In genomic region chr22:26711205-26711958, GRCh38 we compare ENCODE assay signal across 15 cellular contexts. TPM values are rescaled to one million over a fixed set of nuclear protein-coding genes. Genes with fewer than 3 reads are reported as not detected.
DNase-seq lines count a peak whose midpoint lies in the region; ATAC-seq and TF ChIP-seq lines count a peak whose summit lies in the region.
"Had no signal": no experiment of that assay in that cellular context is flagged by ENCODE, and none has a peak within 500 bp of the region (broad histone marks: within the 10 kb centered on the region; RNA-seq: fewer than 3 reads in every experiment).

No MANE protein-coding gene starts in this region.

- DNase-seq in GM06990 (ENCODE audit: extremely low read depth, insufficient read length) (peak; percentile 63), SK-N-DZ (ENCODE audit: low spot score) (peak; percentile 30), left lung (no peak), nucleus accumbens (lab: John Stamatoyannopoulos, UW) (no peak), T1000 (lab: John Stamatoyannopoulos, UW) (no peak), MCF 10A (ENCODE audit: unreplicated experiment) (no peak)
- DNase-seq: activated CD4-positive, CD25-positive, alpha-beta regulatory T cell treated with anti-CD3 and anti-CD28 coated beads, Interleukin-2, amount 50 U/mL, for 72 hours; activated naive CD4-positive, alpha-beta T cell; effector CD4-positive, alpha-beta T cell; lower lobe of right lung; NCI-H446 treated with DMSO at 0.1 percent for 48 hours; stimulated activated CD4-positive, alpha-beta T cell treated with anti-CD3 and anti-CD28 coated beads, Interleukin-2, amount 100 ng/mL, for 24 hours had no signal

- H3K9me3 Mint-ChIP-seq in MCF 10A (ENCODE audit: unreplicated experiment): no peaks in the 10 kb centered on the region

- H3K36me3 ChIP-seq in GM06990 (ENCODE audit: control insufficient read depth, insufficient read depth, low read length): no peaks in the 10 kb centered on the region; the same call in 1 of the 2 replicates
- H3K36me3 ChIP-seq in left lung: peaks cover 0 to 10% of the 10 kb centered on the region in 2 donors
- H3K36me3 ChIP-seq: lower lobe of right lung had no signal

- peaks cover 0 to 11% of the 10 kb centered on the region in 2 donors for H3K9me3 ChIP-seq in left lung

- H3K4me1 Mint-ChIP-seq in MCF 10A (ENCODE audit: insufficient read depth, unreplicated experiment): no peaks in the 10 kb centered on the region

- H3K4me1 ChIP-seq in left lung: peaks cover 0 to 11% of the 10 kb centered on the region in 2 donors
- H3K4me1 ChIP-seq: lower lobe of right lung, parathyroid adenoma had no signal

- POLR2A ChIA-PET in MCF 10A (lab: Yijun Ruan, JAX): interaction anchor here (1.4 kb wide), 1 partner anchor 10 kb away, joined by 3 read pairs; no protein-coding TSS in a partner anchor

- H3K36me3 Mint-ChIP-seq in MCF 10A (ENCODE audit: insufficient read depth, unreplicated experiment): peaks cover 7% of the 10 kb centered on the region

- no TSS peak for BruUV-seq in MCF 10A (replicated peaks; lab: Mats Ljungman, UMichigan)

- CTCF ChIA-PET in MCF 10A (lab: Yijun Ruan, JAX): interaction anchor here (0.5 to 0.6 kb wide), 2 partner anchors 1101 to 1129 kb away, joined by 3 to 4 read pairs; no protein-coding TSS in a partner anchor

- no peak for TF ChIP-seq CTCF in GM06990 (IDR thresholded peaks at IDR 0.05; ENCODE audit: insufficient read depth, low read length, poor library complexity, severe bottlenecking)
- TF ChIP-seq CTCF in left lung (IDR thresholded peaks at IDR 0.05): no peak
- no peak for TF ChIP-seq CTCF in MCF 10A (IDR thresholded peaks at IDR 0.05; ENCODE audit: unreplicated experiment)

- no peak overlapping the region for H3K27ac ChIP-seq in left lung
- H3K27ac ChIP-seq: lower lobe of right lung, parathyroid adenoma had no signal

- no peaks in the 10 kb centered on the region for H3K27me3 Mint-ChIP-seq in MCF 10A (ENCODE audit: insufficient read depth, unreplicated experiment)

- H3K27ac Mint-ChIP-seq in MCF 10A (ENCODE audit: low read depth, unreplicated experiment): no peak overlapping the region

- H3K27me3 ChIP-seq in GM06990 (replicated peaks; ENCODE audit: control insufficient read depth, insufficient read depth, low read length) (no peaks in the 10 kb centered on the region), left lung (no peaks in the 10 kb centered on the region)

- peak; percentile 42 for ATAC-seq in GM18858 (IDR thresholded peaks at IDR 0.05; ENCODE audit: unreplicated experiment)
- ATAC-seq in left lung: peak; percentile 12
- ATAC-seq in GM21360 (IDR thresholded peaks at IDR 0.05; ENCODE audit: unreplicated experiment): no peak

- H3K4me3 ChIP-seq in GM06990 (replicated peaks; ENCODE audit: low read depth, low read length) (no peak overlapping the region), left lung (no peak overlapping the region)
- H3K4me3 ChIP-seq: lower lobe of right lung had no signal

- H3K4me3 Mint-ChIP-seq in MCF 10A (ENCODE audit: unreplicated experiment): no peak overlapping the region

- intact Hi-C loops in left lung (cut with DNase I): no loop called here
- intact Hi-C loops in MCF 10A (cut with micrococcal nuclease): no loop called here

RNA-seq across cellular contexts. Expression of gene MIAT, which starts 54.0 kb away (rescaled TPM):
- 53.7 and 94.7 TPM in 2 replicates for polyA plus RNA-seq in SK-N-DZ (2014; cell fraction: cytosol; rRNA removed)
- polyA plus RNA-seq in SK-N-DZ (2014; cell fraction: nucleus; rRNA removed): 509 and 691 TPM in 2 replicates
- 10 to 100 TPM in 1 of 2 donors, 1 to 10 TPM in 1; 1.7 to 11.2 TPM for total RNA-seq in left lung
- 0.49 and 0.56 TPM in 2 replicates for total RNA-seq in MCF 10A (2022)

Comparison
In these comparisons a context has a peak if more than half of its experiments do, and no peak if none do; other contexts are left out.
1. DNase-seq: peak in GM06990 (single experiment) and SK-N-DZ (single experiment); none in left lung (0 of 2), nucleus accumbens (0 of 56), T1000 (single experiment) and MCF 10A (single experiment).